29 cellular contexts compared by ENCODE assay signal in genomic region chr16:78383118-78383517, GRCh38.
"Had no signal": no experiment of that assay in that cellular context is flagged by ENCODE, and none has a peak within 500 bp of the region (broad histone marks: within the 10 kb centered on the region; RNA-seq: fewer than 3 reads in every experiment).

No MANE protein-coding gene starts in this region.

- FAIRE-seq: colon, endometrium, endothelial cell of umbilical vein, frontal cortex had no signal

- H3K4me3 ChIP-seq: colonic mucosa, coronary artery, dorsolateral prefrontal cortex, esophagus muscularis mucosa, esophagus squamous epithelium, gastrocnemius medialis, gastroesophageal sphincter, heart left ventricle, heart right ventricle had no signal

- ATAC-seq: effector memory CD8-positive, alpha-beta T cell; esophagus mucosa; foreskin keratinocyte; gastrocnemius medialis; gastroesophageal sphincter; heart left ventricle; heart right ventricle had no signal

- H3K27ac Mint-ChIP-seq: dendritic cell treated with granulocyte-macrophage colony-stimulating factor and Interleukin-4, amounts not matched to agents 40 ng/mL and 50 ng/mL, for 4 days; effector memory CD8-positive, alpha-beta T cell; endodermal cell had no signal

- H3K9me3 ChIP-seq: colonic mucosa, esophagus muscularis mucosa, esophagus squamous epithelium, gastrocnemius medialis, gastroesophageal sphincter, heart left ventricle, heart right ventricle had no signal

- H3K9me3 Mint-ChIP-seq: effector memory CD8-positive, alpha-beta T cell had no signal

- H3K27ac ChIP-seq: colonic mucosa, coronary artery, dorsolateral prefrontal cortex, epithelial cell of prostate, esophagus muscularis mucosa, esophagus squamous epithelium, foreskin keratinocyte, gastrocnemius medialis, gastroesophageal sphincter, heart left ventricle, heart right ventricle had no signal

- H3K4me3 Mint-ChIP-seq: dendritic cell treated with granulocyte-macrophage colony-stimulating factor and Interleukin-4, amounts not matched to agents 40 ng/mL and 50 ng/mL, for 4 days; effector memory CD8-positive, alpha-beta T cell; endodermal cell had no signal

- H3K27me3 Mint-ChIP-seq: dendritic cell treated with granulocyte-macrophage colony-stimulating factor and Interleukin-4, amounts not matched to agents 40 ng/mL and 50 ng/mL, for 4 days; effector memory CD8-positive, alpha-beta T cell had no signal

- H3K27me3 ChIP-seq: colonic mucosa, dorsolateral prefrontal cortex, esophagus muscularis mucosa, esophagus squamous epithelium, foreskin keratinocyte, gastrocnemius medialis, gastroesophageal sphincter, heart left ventricle, heart right ventricle had no signal

- H3K36me3 ChIP-seq: colonic mucosa, esophagus muscularis mucosa, esophagus squamous epithelium, gastrocnemius medialis, gastroesophageal sphincter, heart left ventricle, heart right ventricle had no signal

- DNase-seq: colonic mucosa; cortex of kidney; dermis blood vessel endothelial cell; dorsolateral prefrontal cortex; effector CD4-positive, alpha-beta T cell; effector CD8-positive, alpha-beta T cell; effector memory CD4-positive, alpha-beta T cell; effector memory CD8-positive, alpha-beta T cell; endodermal cell; erythroblast; esophagus squamous epithelium; foreskin fibroblast; foreskin keratinocyte; foreskin melanocyte; gastrocnemius medialis; glutamatergic neuron; head of caudate nucleus; heart left ventricle; heart right ventricle had no signal

- H3K4me1 ChIP-seq: colonic mucosa, foreskin keratinocyte had no signal
